Comparison of ENCODE assay signal across 9 cellular contexts in the genomic region with DNA sequence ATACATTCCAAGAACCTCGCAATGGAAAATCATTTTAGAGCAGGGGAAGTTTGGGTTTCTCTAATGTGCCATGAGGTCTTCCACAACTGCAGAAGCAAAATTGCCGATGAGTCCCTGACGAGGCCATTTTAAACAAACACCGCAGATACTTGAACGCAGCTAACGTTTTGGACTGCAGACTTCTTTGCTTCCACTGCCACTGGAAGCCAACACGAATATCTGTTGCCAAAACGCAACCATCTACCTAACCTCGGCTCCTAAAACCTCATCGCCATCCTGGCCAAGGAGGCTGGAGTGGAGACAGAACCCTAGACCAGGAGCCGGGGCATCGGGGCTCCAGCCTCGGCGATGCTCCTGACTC. TPM values are rescaled to one million over a fixed set of nuclear protein-coding genes. Genes with fewer than 3 reads are reported as not detected.
DNase-seq lines count a peak whose midpoint lies in the region; ATAC-seq and TF ChIP-seq lines count a peak whose summit lies in the region.
"Had no signal": no experiment of that assay in that cellular context is flagged by ENCODE, and none has a peak within 500 bp of the region (broad histone marks: within the 10 kb centered on the region; RNA-seq: fewer than 3 reads in every experiment).

No MANE protein-coding gene starts in this region.

- H3K4me1 ChIP-seq in esophagus (ENCODE audit: control insufficient read depth in 2 of 2, insufficient read depth in 2 of 2, low read length in 1 of 2), result peaks cover 5 to 24% of the 10 kb centered on the region in 2 donors

- H3K27me3 ChIP-seq in esophagus (ENCODE audit: control insufficient read depth in 1 of 2, insufficient read depth in 2 of 2, low read length in 2 of 2), result no peaks in the 10 kb centered on the region

- H3K4me3 Mint-ChIP-seq in Calu3 (ENCODE audit: low read depth, unreplicated experiment) (peak overlapping the region; percentile 92), neural crest cell (peak overlapping the region; percentile 97)

- peaks cover 0 to 2% of the 10 kb centered on the region in 2 donors for H3K36me3 ChIP-seq in esophagus (ENCODE audit: control insufficient read depth in 2 of 2, insufficient read depth in 2 of 2, low read length in 1 of 2)

- DNase-seq in Calu3 (no peak), SW480 (ENCODE audit: low spot score) (peak; percentile 29), neural crest cell (ENCODE audit: low read depth, low spot score) (no peak), islet precursor cell (no peak)
- DNase-seq in activated effector memory CD4-positive, alpha-beta T cell treated with anti-CD3 and anti-CD28 coated beads, Interleukin-2, amount 50 U/mL, for 16 hours, result no peak

- H3K27me3 Mint-ChIP-seq in Calu3 (ENCODE audit: unreplicated experiment) (no peaks in the 10 kb centered on the region), neural crest cell (ENCODE audit: low read depth) (no peaks in the 10 kb centered on the region)

- 0 to 2% methylated on average over 14 of the region's 14 CpGs for WGBS in esophagus, 2 donors

- ATAC-seq in HG02840 (IDR thresholded peaks at IDR 0.05; ENCODE audit: low FRiP score, unreplicated experiment) (peak; percentile 0), GM21825 (IDR thresholded peaks at IDR 0.05; ENCODE audit: unreplicated experiment) (no peak)

- H3K27ac Mint-ChIP-seq in Calu3 (ENCODE audit: unreplicated experiment) (peak overlapping the region; percentile 66), neural crest cell (ENCODE audit: unreplicated experiment) (no peak overlapping the region)

- CTCF ChIA-PET in Calu3 (lab: Charles Lee), result interaction anchor here (1.0 to 1.3 kb wide), 2 partner anchors 12 to 63 kb away, joined by 3 to 4 read pairs; no protein-coding TSS in a partner anchor

- peaks cover 16% of the 10 kb centered on the region for H3K36me3 Mint-ChIP-seq in Calu3 (ENCODE audit: insufficient read depth, unreplicated experiment)
- no peaks in the 10 kb centered on the region for H3K36me3 Mint-ChIP-seq in neural crest cell (ENCODE audit: low read depth)

- no peak for TF ChIP-seq CTCF in Calu3 (IDR thresholded peaks at IDR 0.05; ENCODE audit: unreplicated experiment)
- TF ChIP-seq CTCF in neural crest cell (conservative IDR thresholded peaks at IDR 0.05), result no peak

- H3K9me3 Mint-ChIP-seq in Calu3 (ENCODE audit: low read depth, unreplicated experiment) (no peaks in the 10 kb centered on the region), neural crest cell (no peaks in the 10 kb centered on the region)

- BruUV-seq in Calu3 (replicated peaks; lab: Mats Ljungman, UMichigan), result no TSS peak

- H3K27ac ChIP-seq in esophagus (ENCODE audit: low read depth in 2 of 2, low read length in 1 of 2), result peak overlapping the region; percentile 95 to 97

- peak overlapping the region; percentile 90 to 93 for H3K4me3 ChIP-seq in esophagus (ENCODE audit: low read depth in 1 of 2, low read length in 2 of 2)

- no peaks in the 10 kb centered on the region for H3K9me3 ChIP-seq in esophagus (ENCODE audit: control insufficient read depth in 2 of 2, insufficient read depth in 1 of 2, low read depth in 1 of 2, low read length in 1 of 2)

- intact Hi-C loops in Calu3 (cut with micrococcal nuclease; ENCODE audit: unreplicated experiment), result no loop called here

- H3K4me1 Mint-ChIP-seq in Calu3 (ENCODE audit: low read depth, unreplicated experiment) (peaks cover 37% of the 10 kb centered on the region), neural crest cell (peaks cover 17% of the 10 kb centered on the region)

RNA-seq across cellular contexts. Expression of gene WDR91, which starts 0.5 kb away (rescaled TPM):
- total RNA-seq in Calu3 (2022) (21.2 and 24.3 TPM in 2 replicates), neural crest cell (14.5 and 15.2 TPM in 2 replicates)
- polyA plus RNA-seq in esophagus, result 10 to 100 TPM; 19.9 to 21.9 TPM

RNA-seq across cellular contexts. Expression of gene STRA8, which starts 22.8 kb away (rescaled TPM):
- total RNA-seq in Calu3 (2022), result not detected in 2 replicates
- polyA plus RNA-seq in esophagus, result not detected
- not detected in 2 replicates for total RNA-seq in neural crest cell
- total RNA-seq: subcutaneous adipose tissue had no signal

RNA-seq across cellular contexts. Expression of gene CYREN, which starts 40.3 kb away (rescaled TPM):
- 84.8 and 89.0 TPM in 2 replicates for total RNA-seq in Calu3 (2022)
- polyA plus RNA-seq in esophagus, result 10 to 100 TPM; 26.0 to 27.2 TPM
- total RNA-seq in neural crest cell, result 70.4 and 75.5 TPM in 2 replicates
